Comparison of ENCODE assay signal across 8 cellular contexts in the genomic region with DNA sequence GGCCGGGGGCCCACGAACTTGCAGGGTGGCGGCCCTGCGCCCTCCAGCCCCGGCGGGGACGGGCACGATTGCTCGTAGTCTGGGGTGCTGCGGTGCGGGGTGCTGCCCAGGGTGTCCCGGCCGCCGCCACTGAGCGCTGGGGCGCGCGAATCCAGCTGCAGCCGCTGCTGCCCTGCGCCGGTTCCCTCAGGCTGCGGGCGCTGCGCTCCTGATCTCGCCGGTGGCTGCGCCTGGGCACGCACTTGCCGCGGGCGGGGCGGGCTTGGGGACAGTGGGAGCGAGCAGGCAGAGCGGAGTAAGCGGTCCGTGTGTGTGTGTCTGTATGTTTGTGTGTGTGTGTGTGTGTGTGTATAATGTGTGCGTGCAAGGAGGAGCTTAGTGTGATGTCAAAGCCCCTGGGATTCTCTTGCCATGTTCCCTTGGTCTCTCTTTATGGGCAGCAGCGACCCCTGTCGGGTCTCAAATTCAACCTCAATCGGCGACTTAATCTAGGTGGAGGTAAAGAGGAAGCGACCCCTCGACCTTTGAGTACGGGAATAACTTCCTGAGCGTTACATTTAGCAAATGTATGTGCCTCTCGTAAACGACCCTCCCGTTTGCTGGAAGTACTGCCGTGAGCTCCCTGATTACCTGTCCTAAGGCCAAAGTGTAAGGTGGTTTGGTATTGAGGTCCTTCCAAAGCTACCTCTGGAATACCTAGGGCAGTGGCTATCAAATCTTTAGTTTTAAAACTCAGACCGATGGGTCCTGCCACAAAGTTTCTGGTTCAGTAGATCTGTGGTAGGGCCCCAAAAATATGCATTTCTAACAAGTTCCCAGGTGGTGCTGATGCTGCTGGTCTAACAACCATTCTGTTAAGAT.
DNase-seq lines count a peak whose midpoint lies in the region; ATAC-seq and TF ChIP-seq lines count a peak whose summit lies in the region.

A gene (minus strand): TSS at position 324 of the 861 bp plus-strand sequence.

- no peaks in the 10 kb centered on the region for H3K36me3 ChIP-seq in muscle layer of duodenum (ENCODE audit: control insufficient read depth in 1 of 2, insufficient read depth in 2 of 2, low read length in 2 of 2)

- peak; percentile 70 for TF ChIP-seq CTCF in fibroblast of pulmonary artery (IDR thresholded peaks at IDR 0.05; ENCODE audit: low read length, missing control alignments)

- H3K4me3 ChIP-seq in fibroblast of pulmonary artery (replicated peaks; ENCODE audit: low read depth, low read length) (peak within 1 kb of the TSS; percentile 62), muscle layer of duodenum (ENCODE audit: low read depth in 1 of 2, low read length in 2 of 2) (peak within 1 kb of the TSS; percentile 66 to 98)

- H3K27me3 ChIP-seq in muscle layer of duodenum (ENCODE audit: low read depth, low read length): peaks cover 6% of the 10 kb centered on the region

- peaks cover 0 to 24% of the 10 kb centered on the region in 2 donors for H3K4me1 ChIP-seq in muscle layer of duodenum (ENCODE audit: control insufficient read depth in 1 of 2, insufficient read depth in 2 of 2, low read length in 2 of 2)

- ATAC-seq in HG03439 (IDR thresholded peaks at IDR 0.05; ENCODE audit: unreplicated experiment): peak; percentile 65

- peak within 1 kb of the TSS; percentile 50 for H3K27ac ChIP-seq in muscle layer of duodenum (ENCODE audit: low read length)

- H3K9me3 ChIP-seq in muscle layer of duodenum (ENCODE audit: control insufficient read depth in 1 of 2, low read length in 2 of 2): no peaks in the 10 kb centered on the region

- DNase-seq in C1 segment of cervical spinal cord (lab: John Stamatoyannopoulos, UW) (peak; percentile 30 to 94 (median 70)), GM19238 (ENCODE audit: insufficient read length, low spot score) (peak; percentile 29), NCI-H510A (lab: John Stamatoyannopoulos, UW) (peak; percentile 78), fibroblast of pulmonary artery (ENCODE audit: low read depth) (peak; percentile 88), stromal cell of bone marrow (ENCODE audit: low read depth) (peak; percentile 77)
- peak; percentile 73 to 74 for DNase-seq in activated T-cell treated with anti-CD3 and anti-CD28 coated beads, Interleukin-2, amount 50 U/mL, for 48 hours

Comparison
In these comparisons a context has a peak if more than half of its experiments do, and no peak if none do; other contexts are left out.
1. Peak in every context shown above with its lines: DNase-seq, ATAC-seq, H3K4me3 ChIP-seq and H3K27ac ChIP-seq.
2. DNase-seq: peak in every context shown above with its lines; median percentile 88 in fibroblast of pulmonary artery; 78 in NCI-H510A; 77 in stromal cell of bone marrow; 74 in activated T-cell treated with anti-CD3 and anti-CD28 coated beads, Interleukin-2, amount 50 U/mL, for 48 hours; 70 in C1 segment of cervical spinal cord; 29 in GM19238.